11 cellular contexts compared by ENCODE assay signal in genomic region chr3:57158813-57159678, GRCh38. TPM values are rescaled to one million over a fixed set of nuclear protein-coding genes. Genes with fewer than 3 reads are reported as not detected.
DNase-seq lines count a peak whose midpoint lies in the region; ATAC-seq and TF ChIP-seq lines count a peak whose summit lies in the region.
"Had no signal": no experiment of that assay in that cellular context is flagged by ENCODE, and none has a peak within 500 bp of the region (broad histone marks: within the 10 kb centered on the region; RNA-seq: fewer than 3 reads in every experiment).

No MANE protein-coding gene starts in this region.

- no peaks in the 10 kb centered on the region for H3K9me3 ChIP-seq in right atrium auricular region
- H3K9me3 ChIP-seq: neutrophil had no signal

- ATAC-seq in left cardiac atrium (no peak), HG02610 (IDR thresholded peaks at IDR 0.05; ENCODE audit: unreplicated experiment) (no peak), HG02588 (IDR thresholded peaks at IDR 0.05; ENCODE audit: unreplicated experiment) (no peak)

- intact Hi-C loops in left cardiac atrium (cut with DNase I): no loop called here

- no peak for TF ChIP-seq CTCF in right atrium auricular region (IDR thresholded peaks at IDR 0.05)

- in situ Hi-C loops in SK-MEL-5 (cut with HindIII; ENCODE audit: low pct_unique_long_range_greater_than_20kb, low sequenced_read_pairs): no loop called here

- no peaks in the 10 kb centered on the region for H3K27me3 ChIP-seq in right atrium auricular region

- no peak overlapping the region for H3K4me3 ChIP-seq in right atrium auricular region

- DNase-seq in right atrium auricular region (ENCODE audit: low spot score): no peak
- DNase-seq in left cardiac atrium: no peak
- DNase-seq in SK-MEL-5 (ENCODE audit: low read depth, low spot score): peak; percentile 26
- peak; percentile 46 for DNase-seq in iPS-NIHi11 (ENCODE audit: low spot score)
- no peak for DNase-seq in effector CD8-positive, alpha-beta T cell (lab: John Stamatoyannopoulos, UW)
- no peak for DNase-seq in DMS153 treated with DMSO at 0.1 percent for 48 hours (lab: John Stamatoyannopoulos, UW; ENCODE audit: unreplicated experiment)
- DNase-seq: activated naive CD4-positive, alpha-beta T cell had no signal

- H3K27ac ChIP-seq in right atrium auricular region: peak overlapping the region; percentile 29 to 36
- H3K27ac ChIP-seq: neutrophil had no signal

- peaks cover 0 to 39% of the 10 kb centered on the region in 2 donors for H3K4me1 ChIP-seq in right atrium auricular region

- H3K36me3 ChIP-seq in right atrium auricular region: no peaks in the 10 kb centered on the region
- H3K36me3 ChIP-seq: neutrophil had no signal

RNA-seq across cellular contexts. Expression of gene IL17RD, which starts 6.1 kb away (rescaled TPM):
- total RNA-seq in right atrium auricular region: 1 to 10 TPM; 2.1 to 2.8 TPM
- total RNA-seq in left cardiac atrium: 1 to 10 TPM; 3.9 to 5.9 TPM
- total RNA-seq in SK-MEL-5 (2014; rRNA removed; shearing (Covaris generic)): 1.2 and 1.4 TPM in 2 replicates
- polyA plus RNA-seq in SK-MEL-5 (2015; cell fraction: cytosol; rRNA removed): 2.4 and 3.6 TPM in 2 replicates
- polyA plus RNA-seq in SK-MEL-5 (2015; cell fraction: nucleus; rRNA removed): 1.2 and 1.8 TPM in 2 replicates
- polyA plus RNA-seq: CD14-positive monocyte had no signal

RNA-seq across cellular contexts. Expression of gene HESX1, which starts 40.7 kb away (rescaled TPM):
- total RNA-seq in right atrium auricular region (1 to 10 TPM in 1 of 2 donors, under 1 TPM in 1; 0.75 to 1.2 TPM), left cardiac atrium (under 1 TPM in 1 of 2 donors, not detected in 1; 0.56 TPM)
- 0.53 and 0.87 TPM in 2 replicates for total RNA-seq in SK-MEL-5 (2014; rRNA removed; shearing (Covaris generic))
- 1.3 and 1.6 TPM in 2 replicates for polyA plus RNA-seq in SK-MEL-5 (2015; cell fraction: cytosol; rRNA removed)
- 6.1 and 15.2 TPM in 2 replicates for polyA plus RNA-seq in SK-MEL-5 (2015; cell fraction: nucleus; rRNA removed)

Comparison
In these comparisons a context has a peak if more than half of its experiments do, and no peak if none do; other contexts are left out.
1. DNase-seq: peak in SK-MEL-5 (single experiment) and iPS-NIHi11 (single experiment); none in right atrium auricular region (single experiment), left cardiac atrium (single experiment), effector CD8-positive, alpha-beta T cell (single experiment) and DMS153 treated with DMSO at 0.1 percent for 48 hours (single experiment).